ENCODE assay signal across 8 cellular contexts in the genomic region with DNA sequence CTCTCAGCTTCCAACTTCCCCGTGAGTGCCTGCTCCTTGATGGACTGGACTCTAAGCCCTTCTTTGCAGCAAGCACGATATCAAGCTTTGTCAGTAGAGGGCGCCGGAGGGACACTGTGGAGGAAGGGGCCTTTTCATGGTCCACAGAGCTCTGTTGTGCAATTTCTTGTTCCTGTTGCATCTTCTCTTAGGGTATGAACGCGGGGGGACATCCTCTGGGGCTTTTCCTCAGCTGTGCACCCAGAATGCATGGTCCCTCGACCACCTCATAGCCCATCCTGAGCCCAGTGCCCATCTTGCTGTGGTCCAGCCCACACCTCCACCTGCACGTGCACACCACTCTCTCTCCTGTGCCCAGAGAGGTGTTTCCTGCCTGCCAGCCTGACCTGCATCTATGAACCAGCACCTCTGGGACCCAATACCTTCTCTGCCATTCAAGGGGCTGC.
DNase-seq lines count a peak whose midpoint lies in the region; ATAC-seq and TF ChIP-seq lines count a peak whose summit lies in the region.

No MANE protein-coding gene starts in this region.

- no peak overlapping the region for H3K4me3 ChIP-seq in HFF-Myc (replicated peaks; ENCODE audit: low read depth, low read length)
- no peak overlapping the region for H3K4me3 ChIP-seq in endodermal cell (ENCODE audit: low read length)

- DNase-seq in C1 segment of cervical spinal cord (lab: John Stamatoyannopoulos, UW) (peak in 11 of 14 donors; percentile 10 to 65 (median 27)), HFF-Myc (ENCODE audit: extremely low read depth, low read depth) (peak; percentile 58), NCI-H524 treated with DMSO at 0.1 percent for 48 hours (lab: John Stamatoyannopoulos, UW) (peak; percentile 23), endodermal cell (peak; percentile 97), medulla oblongata (ENCODE audit: extremely low spot score) (peak; percentile 92)
- peak; percentile 80 to 81 for DNase-seq in activated CD4-positive, alpha-beta T cell treated with anti-CD3 and anti-CD28 coated beads, Interleukin-2, amount 50 U/mL, for 48 hours
- peak; percentile 52 for DNase-seq in stimulated activated CD8-positive, alpha-beta memory T cell treated with anti-CD3 and anti-CD28 coated beads, Interleukin-4, amount 100 ng/mL, for 24 hours (ENCODE audit: low read depth)

- WGBS in endodermal cell (ENCODE audit: insufficient coverage in 1 of 2, insufficient read length in 1 of 2), 2 experiments: 7 to 21% methylated on average over 4 to 8 of the region's 8 CpGs

- H3K4me1 Mint-ChIP-seq in endodermal cell: no peaks in the 10 kb centered on the region

- H3K27me3 Mint-ChIP-seq in endodermal cell (ENCODE audit: insufficient read depth): no peaks in the 10 kb centered on the region

- H3K4me3 Mint-ChIP-seq in endodermal cell: no peak overlapping the region

- no peak overlapping the region for H3K27ac ChIP-seq in endodermal cell (ENCODE audit: low read depth, low read length)

- H3K9me3 Mint-ChIP-seq in endodermal cell: peaks cover 20% of the 10 kb centered on the region

- H3K36me3 ChIP-seq in endodermal cell (ENCODE audit: control insufficient read depth, insufficient read depth, low read length): no peaks in the 10 kb centered on the region

- H3K36me3 Mint-ChIP-seq in endodermal cell (ENCODE audit: low read depth): no peaks in the 10 kb centered on the region

- no peaks in the 10 kb centered on the region for H3K27me3 ChIP-seq in endodermal cell (ENCODE audit: control insufficient read depth, insufficient read depth, low read length, poor library complexity, severe bottlenecking)

- peaks cover 4% of the 10 kb centered on the region for H3K9me3 ChIP-seq in endodermal cell (ENCODE audit: control insufficient read depth, low read length)

- ATAC-seq in GM19395 (IDR thresholded peaks at IDR 0.05; ENCODE audit: unreplicated experiment): no peak

- no peak overlapping the region for H3K9ac ChIP-seq in endodermal cell (ENCODE audit: extremely low read depth, low read length, poor library complexity, severe bottlenecking)

- no peaks in the 10 kb centered on the region for H3K4me1 ChIP-seq in endodermal cell (ENCODE audit: control insufficient read depth, insufficient read depth, low read length)

- TF ChIP-seq CTCF in HFF-Myc (IDR thresholded peaks at IDR 0.05; ENCODE audit: low read depth, low read length, missing control alignments) (peak; percentile 93), endodermal cell (conservative IDR thresholded peaks at IDR 0.05) (peak; percentile 88)

- H3K27ac Mint-ChIP-seq in endodermal cell: no peak overlapping the region

Comparison
In these comparisons a context has a peak if more than half of its experiments do, and no peak if none do; other contexts are left out.
1. DNase-seq: peak in every context shown above with its lines; median percentile 97 in endodermal cell; 92 in medulla oblongata; 80 in activated CD4-positive, alpha-beta T cell treated with anti-CD3 and anti-CD28 coated beads, Interleukin-2, amount 50 U/mL, for 48 hours; 58 in HFF-Myc; 52 in stimulated activated CD8-positive, alpha-beta memory T cell treated with anti-CD3 and anti-CD28 coated beads, Interleukin-4, amount 100 ng/mL, for 24 hours; 27 in C1 segment of cervical spinal cord; 23 in NCI-H524 treated with DMSO at 0.1 percent for 48 hours.